In the genomic region with DNA sequence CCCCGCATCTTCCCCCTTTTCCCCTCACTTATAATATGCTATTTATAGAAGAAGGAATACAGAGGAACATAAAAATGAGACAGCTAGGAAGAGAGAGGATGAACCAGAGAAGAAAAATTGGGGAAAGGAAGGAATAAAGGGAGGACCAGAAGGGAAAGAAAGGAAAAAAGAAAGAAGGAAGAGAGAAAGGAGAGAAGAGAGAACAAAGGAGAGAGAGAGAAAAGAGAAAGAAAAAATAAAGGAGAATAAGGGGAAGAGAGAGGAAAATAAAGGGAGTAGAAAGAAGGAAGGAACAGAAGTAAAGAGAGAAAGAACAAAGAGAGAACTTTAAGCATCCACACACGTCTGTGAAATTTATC, we compare ENCODE assay signal across 21 cellular contexts.
"Had no signal": no experiment of that assay in that cellular context is flagged by ENCODE, and none has a peak within 500 bp of the region (broad histone marks: within the 10 kb centered on the region; RNA-seq: fewer than 3 reads in every experiment).

No MANE protein-coding gene starts in this region.

- H3K9me3 ChIP-seq: adrenal gland, Peyer's patch had no signal

- H3K4me3 ChIP-seq: adrenal gland, Peyer's patch had no signal

- FAIRE-seq: bronchial epithelial cell had no signal

- H3K27ac ChIP-seq: adrenal gland, Peyer's patch had no signal

- ATAC-seq: activated CD4-positive, CD25-positive, alpha-beta regulatory T cell treated with anti-CD3 and anti-CD28 coated beads, Interleukin-2, amount 50 U/mL, for 24 hours; activated CD8-positive, alpha-beta T cell treated with anti-CD3 and anti-CD28 coated beads for 36 hours had no signal

- DNase-seq: activated CD4-positive, alpha-beta T cell treated with anti-CD3 and anti-CD28 coated beads for 4 hours; activated CD8-positive, alpha-beta memory T cell treated with anti-CD3 and anti-CD28 coated beads, Interleukin-2, amount 50 U/mL, for 4 hours; activated CD8-positive, alpha-beta T cell treated with anti-CD3 and anti-CD28 coated beads for 36 hours; activated naive CD4-positive, alpha-beta T cell treated with anti-CD3 and anti-CD28 coated beads, Interleukin-2, amount 50 U/mL, for 16 hours; activated naive CD8-positive, alpha-beta T cell treated with anti-CD3 and anti-CD28 coated beads, Interleukin-2, amount 10 ng/mL, durations not matched to agents 7 days and 5 days; activated T-cell treated with anti-CD3 and anti-CD28 coated beads, Interleukin-2, amount 50 U/mL, for 1 hour; adrenal gland; aorta; Karpas-422; NCI-H1105 treated with DMSO at 0.1 percent for 48 hours; NCI-H1436 treated with DMSO at 0.1 percent for 48 hours; NCI-H187 treated with DMSO at 0.1 percent for 48 hours; NCI-H2081 treated with DMSO at 0.1 percent for 48 hours; NCI-H2171; NCI-H446 treated with DMSO at 0.1 percent for 48 hours; NCI-H526 treated with DMSO at 0.1 percent for 48 hours; NK-92 treated with Interleukin-12 subunit alpha and Interleukin-12 subunit beta, amount 100 ng/mL, for 24 hours; Peyer's patch; Right ventricle myocardium superior had no signal

- H3K4me1 ChIP-seq: adrenal gland, Peyer's patch had no signal

- H3K27me3 ChIP-seq: adrenal gland, Peyer's patch had no signal

- H3K36me3 ChIP-seq: adrenal gland, Peyer's patch had no signal
